Comparison of ENCODE assay signal across 8 cellular contexts in genomic region chr17:1179112-1179634, GRCh38. TPM values are rescaled to one million over a fixed set of nuclear protein-coding genes. Genes with fewer than 3 reads are reported as not detected.
DNase-seq lines count a peak whose midpoint lies in the region; ATAC-seq and TF ChIP-seq lines count a peak whose summit lies in the region.

No MANE protein-coding gene starts in this region.

- peaks cover 28% of the 10 kb centered on the region for H3K27me3 ChIP-seq in thymus (ENCODE audit: control insufficient read depth, insufficient read depth)

- no peak for ATAC-seq in GM19452 (IDR thresholded peaks at IDR 0.05; ENCODE audit: unreplicated experiment)
- no peak for ATAC-seq in HG03039 (IDR thresholded peaks at IDR 0.05; ENCODE audit: unreplicated experiment)

- in situ Hi-C loops in astrocyte of the spinal cord (cut with HindIII; ENCODE audit: low sequenced_read_pairs), result no loop called here

- H3K4me3 ChIP-seq in astrocyte of the spinal cord (ENCODE audit: low read depth, low read length) (peak overlapping the region; percentile 69), thymus (ENCODE audit: low read length) (peak overlapping the region; percentile 87)

- 2% methylated on average over 47 of the region's 47 CpGs for WGBS in thymus

- peak; percentile 62 for DNase-seq in activated CD8-positive, alpha-beta memory T cell treated with anti-CD3 and anti-CD28 coated beads for 24 hours
- DNase-seq in activated CD8-positive, alpha-beta memory T cell treated with anti-CD3 and anti-CD28 coated beads, Interleukin-2, amount 50 U/mL, for 48 hours, result no peak
- DNase-seq in astrocyte of the spinal cord (ENCODE audit: low read depth, low spot score) (no peak), left kidney (ENCODE audit: low read depth, low spot score) (peak; percentile 55), NOMO-1 treated with dmso at 0.1 percent for 144 hours (lab: John Stamatoyannopoulos, UW; ENCODE audit: unreplicated experiment) (no peak)

- TF ChIP-seq CTCF in astrocyte of the spinal cord (IDR thresholded peaks at IDR 0.05; ENCODE audit: low read depth, low read length), result no peak

- H3K4me1 ChIP-seq in thymus (ENCODE audit: control insufficient read depth, insufficient read depth, low read length), result peaks cover 5% of the 10 kb centered on the region

- H3K9me3 ChIP-seq in thymus (ENCODE audit: control insufficient read depth), result no peaks in the 10 kb centered on the region

- H3K27ac ChIP-seq in thymus (ENCODE audit: low read depth), result no peak overlapping the region

- H3K36me3 ChIP-seq in thymus (ENCODE audit: control insufficient read depth, insufficient read depth), result no peaks in the 10 kb centered on the region

RNA-seq across cellular contexts. Expression of gene ABR, which starts 0.6 kb away (rescaled TPM):
- 37.6 TPM for polyA plus RNA-seq in thymus

Comparison
In these comparisons a context has a peak if more than half of its experiments do, and no peak if none do; other contexts are left out.
1. DNase-seq: peak in activated CD8-positive, alpha-beta memory T cell treated with anti-CD3 and anti-CD28 coated beads for 24 hours (single experiment) and left kidney (single experiment); none in activated CD8-positive, alpha-beta memory T cell treated with anti-CD3 and anti-CD28 coated beads, Interleukin-2, amount 50 U/mL, for 48 hours (single experiment), astrocyte of the spinal cord (single experiment) and NOMO-1 treated with dmso at 0.1 percent for 144 hours (single experiment).